Comparison of ENCODE assay signal across 1 cellular context in genomic region chr14:102183922-102184677, GRCh38.
TF ChIP-seq lines count a peak whose summit lies in the region.

No MANE protein-coding gene starts in this region.

TF ChIP-seq in K562, 482 proteins besides CTCF, POLR2A, EP300 and RAD21 (continued from another document):
- TF ChIP-seq CEBPZ (IDR thresholded peaks at IDR 0.05; ENCODE audit: borderline replicate concordance, low read depth, low read length) (no peak), KHSRP (IDR thresholded peaks at IDR 0.05) (no peak), YBX1 (IDR thresholded peaks at IDR 0.05) (no peak), CHCHD3 (CRISPR knock-in tag; IDR thresholded peaks at IDR 0.05) (no peak), ZNF280B (CRISPR knock-in tag; IDR thresholded peaks at IDR 0.05) (no peak)
